Comparison of ENCODE assay signal across 1 cellular context in the genomic region with DNA sequence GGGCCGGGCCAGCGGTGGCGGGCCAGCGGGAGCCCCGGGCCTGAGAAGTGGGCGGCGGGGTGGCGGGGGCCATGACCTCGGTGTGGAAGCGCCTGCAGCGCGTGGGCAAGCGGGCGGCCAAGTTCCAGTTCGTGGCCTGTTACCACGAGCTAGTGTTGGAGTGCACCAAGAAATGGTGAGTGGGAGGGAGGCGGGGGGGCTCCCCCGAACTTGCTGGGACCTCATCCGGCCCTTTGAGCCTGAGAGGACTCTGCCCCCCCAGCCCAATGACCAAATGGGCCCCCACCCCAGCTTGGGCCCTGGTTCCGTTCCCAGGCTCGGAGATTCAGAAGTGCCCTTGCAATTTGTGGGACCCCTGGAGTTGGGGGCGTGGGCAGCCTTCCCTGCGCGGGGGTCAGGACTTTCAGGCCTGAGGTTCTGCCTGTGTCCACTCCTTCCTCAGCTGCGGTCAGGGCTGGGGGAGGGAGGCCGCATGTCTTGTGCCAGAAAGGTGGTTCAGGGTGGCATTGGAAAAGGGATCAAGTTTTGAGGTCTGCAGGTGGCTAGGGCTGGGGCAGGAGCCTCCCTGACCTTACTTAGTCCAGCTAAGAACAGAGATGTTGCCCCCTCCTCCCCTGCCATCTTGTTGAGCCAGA.
TF ChIP-seq lines count a peak whose summit lies in the region.

No MANE protein-coding gene starts in this region.

TF ChIP-seq in GM12878, 131 proteins besides CTCF, POLR2A, EP300 and RAD21 (continued from another document):
- TF ChIP-seq, protein P1, sequence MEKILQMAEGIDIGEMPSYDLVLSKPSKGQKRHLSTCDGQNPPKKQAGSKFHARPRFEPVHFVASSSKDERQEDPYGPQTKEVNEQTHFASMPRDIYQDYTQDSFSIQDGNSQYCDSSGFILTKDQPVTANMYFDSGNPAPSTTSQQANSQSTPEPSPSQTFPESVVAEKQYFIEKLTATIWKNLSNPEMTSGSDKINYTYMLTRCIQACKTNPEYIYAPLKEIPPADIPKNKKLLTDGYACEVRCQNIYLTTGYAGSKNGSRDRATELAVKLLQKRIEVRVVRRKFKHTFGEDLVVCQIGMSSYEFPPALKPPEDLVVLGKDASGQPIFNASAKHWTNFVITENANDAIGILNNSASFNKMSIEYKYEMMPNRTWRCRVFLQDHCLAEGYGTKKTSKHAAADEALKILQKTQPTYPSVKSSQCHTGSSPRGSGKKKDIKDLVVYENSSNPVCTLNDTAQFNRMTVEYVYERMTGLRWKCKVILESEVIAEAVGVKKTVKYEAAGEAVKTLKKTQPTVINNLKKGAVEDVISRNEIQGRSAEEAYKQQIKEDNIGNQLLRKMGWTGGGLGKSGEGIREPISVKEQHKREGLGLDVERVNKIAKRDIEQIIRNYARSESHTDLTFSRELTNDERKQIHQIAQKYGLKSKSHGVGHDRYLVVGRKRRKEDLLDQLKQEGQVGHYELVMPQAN (conservative IDR thresholded peaks at IDR 0.05): peak; percentile 57
- TF ChIP-seq GATAD2B (conservative IDR thresholded peaks at IDR 0.05; ENCODE audit: low read depth) (0 out of 2 replicates have a peak, but pooled peaks have one; percentile 41), KLF5 (IDR thresholded peaks at IDR 0.05; ENCODE audit: partially characterized antibody) (no peak), NR2F1 (conservative IDR thresholded peaks at IDR 0.05) (peak; percentile 88), YBX1 (IDR thresholded peaks at IDR 0.05) (no peak), HCFC1 (IDR thresholded peaks at IDR 0.05; ENCODE audit: low read length) (no peak), BMI1 (IDR thresholded peaks at IDR 0.05; ENCODE audit: borderline replicate concordance) (no peak), TBL1XR1 (IDR thresholded peaks at IDR 0.05; ENCODE audit: low read depth, low read length) (0 out of 2 replicates have a peak, but pooled peaks have one; percentile 43), GABPA (IDR thresholded peaks at IDR 0.05; ENCODE audit: low read depth) (no peak), SMAD5 (IDR thresholded peaks at IDR 0.05; ENCODE audit: low read depth) (no peak), SREBF1 (IDR thresholded peaks at IDR 0.05; ENCODE audit: low read length) (no peak), NR2C1 (IDR thresholded peaks at IDR 0.05) (no peak), ZNF217 (IDR thresholded peaks at IDR 0.05) (no peak; the same call in 1 of the 2 replicates), SMARCA5 (IDR thresholded peaks at IDR 0.05) (peak; percentile 18; the same call in 1 of the 2 replicates), PAX8 (IDR thresholded peaks at IDR 0.05) (no peak)
- TF ChIP-seq, protein P2, sequence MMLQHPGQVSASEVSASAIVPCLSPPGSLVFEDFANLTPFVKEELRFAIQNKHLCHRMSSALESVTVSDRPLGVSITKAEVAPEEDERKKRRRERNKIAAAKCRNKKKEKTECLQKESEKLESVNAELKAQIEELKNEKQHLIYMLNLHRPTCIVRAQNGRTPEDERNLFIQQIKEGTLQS (IDR thresholded peaks at IDR 0.05; ENCODE audit: borderline replicate concordance, extremely low read depth, low read depth, low read length): no peak
